Comparison of ENCODE assay signal across 8 cellular contexts in genomic region chr9:97411440-97411788, GRCh38. TPM values are rescaled to one million over a fixed set of nuclear protein-coding genes. Genes with fewer than 3 reads are reported as not detected.
A peak's percentile ranks its signal among the peaks of the same experiment; 100 is the strongest.
DNase-seq lines count a peak whose midpoint lies in the region; ATAC-seq and TF ChIP-seq lines count a peak whose summit lies in the region.

No MANE protein-coding gene starts in this region.

- WGBS in heart left ventricle, 4 donors: 25 to 30% (median 27%) methylated on average over 3 of the region's 3 CpGs
- WGBS in urinary bladder: 21% methylated on average over 3 of the region's 3 CpGs

- peaks cover 28% of the 10 kb centered on the region for H3K4me1 Mint-ChIP-seq in activated CD4-positive, alpha-beta memory T cell treated with anti-CD3 and anti-CD28 coated beads, Interleukin-2, amount 10 ng/mL, durations not matched to agents 7 days and 5 days

- peaks cover 38% of the 10 kb centered on the region for H3K27me3 Mint-ChIP-seq in activated CD4-positive, alpha-beta memory T cell treated with anti-CD3 and anti-CD28 coated beads, Interleukin-2, amount 10 ng/mL, durations not matched to agents 7 days and 5 days

- TF ChIP-seq CTCF in heart left ventricle (IDR thresholded peaks at IDR 0.05): no peak

- H3K36me3 Mint-ChIP-seq in activated CD4-positive, alpha-beta memory T cell treated with anti-CD3 and anti-CD28 coated beads, Interleukin-2, amount 10 ng/mL, durations not matched to agents 7 days and 5 days (ENCODE audit: low read depth): peaks cover 14% of the 10 kb centered on the region

- CTCF ChIA-PET in activated CD4-positive, alpha-beta memory T cell treated with anti-CD3 and anti-CD28 coated beads, Interleukin-2, amount 10 ng/mL, durations not matched to agents 7 days and 5 days (lab: Charles Lee): interaction anchor here (0.8 to 2.0 kb wide), 11 partner anchors 10 to 553 kb away, joined by 3 to 9 read pairs (median 4); partner anchors contain the start of gene TMOD1

- H3K27ac ChIP-seq in heart left ventricle (peak overlapping the region in 9 of 12 donors; percentile 10 to 96 (median 87)), urinary bladder (ENCODE audit: low read depth) (no peak overlapping the region)

- H3K36me3 ChIP-seq in heart left ventricle: no peaks in the 10 kb centered on the region
- H3K36me3 ChIP-seq in urinary bladder (ENCODE audit: insufficient read depth): no peaks in the 10 kb centered on the region

- intact Hi-C loops in heart left ventricle (cut with DNase I): loop anchor here in 8 of 10 donors (2.0 to 5.0 kb wide), 5 partner anchors 186 to 206 kb away; no protein-coding TSS in a partner anchor
- intact Hi-C loops in cardiac septum (cut with DNase I): loop anchor here (5.0 kb wide), 3 partner anchors 91 to 201 kb away; partner anchors contain the start of gene TMOD1
- intact Hi-C loops in head of caudate nucleus (cut with DNase I): loop anchor here (10.0 kb wide), 1 partner anchor 203 kb away; no protein-coding TSS in a partner anchor

- H3K9me3 ChIP-seq in heart left ventricle: no peaks in the 10 kb centered on the region

- peak overlapping the region; percentile 68 for H3K27ac Mint-ChIP-seq in activated CD4-positive, alpha-beta memory T cell treated with anti-CD3 and anti-CD28 coated beads, Interleukin-2, amount 10 ng/mL, durations not matched to agents 7 days and 5 days

- POLR2A ChIA-PET in activated CD4-positive, alpha-beta memory T cell treated with anti-CD3 and anti-CD28 coated beads, Interleukin-2, amount 10 ng/mL, durations not matched to agents 7 days and 5 days (lab: Charles Lee): interaction anchor here (2.0 kb wide), 1 partner anchor 222 kb away, joined by 14 read pairs; the partner anchor contains the start of genes NCBP1 and TSTD2

- peak in 1 of 4 donors; percentile 11 for ATAC-seq in heart left ventricle
- ATAC-seq in GM19035 (IDR thresholded peaks at IDR 0.05; ENCODE audit: unreplicated experiment): no peak

- no peak for TF ChIP-seq POLR2A in heart left ventricle (IDR thresholded peaks at IDR 0.05)

- H3K4me1 ChIP-seq in heart left ventricle (peaks cover 0 to 22% (median 11%) of the 10 kb centered on the region in 12 donors), urinary bladder (ENCODE audit: insufficient read depth) (no peaks in the 10 kb centered on the region)

- H3K4me3 ChIP-seq in heart left ventricle: peak overlapping the region; percentile 64 to 100 (median 94)
- H3K4me3 ChIP-seq in urinary bladder (ENCODE audit: low read depth, low read length): peak overlapping the region; percentile 100

- H3K4me3 Mint-ChIP-seq in activated CD4-positive, alpha-beta memory T cell treated with anti-CD3 and anti-CD28 coated beads, Interleukin-2, amount 10 ng/mL, durations not matched to agents 7 days and 5 days: peak overlapping the region; percentile 84

- DNase-seq in heart left ventricle: no peak
- DNase-seq in cardiac septum (ENCODE audit: low spot score): no peak
- DNase-seq in activated CD4-positive, alpha-beta memory T cell treated with anti-CD3 and anti-CD28 coated beads, Interleukin-2, amount 10 ng/mL, durations not matched to agents 7 days and 5 days: no peak
- peak; percentile 43 for DNase-seq in kidney glomerular epithelial cell (lab: John Stamatoyannopoulos, UW)
- DNase-seq in head of caudate nucleus: no peak
- no peak for DNase-seq in NCI-H524 treated with DMSO at 0.1 percent for 48 hours (lab: John Stamatoyannopoulos, UW)

- H3K9me3 Mint-ChIP-seq in activated CD4-positive, alpha-beta memory T cell treated with anti-CD3 and anti-CD28 coated beads, Interleukin-2, amount 10 ng/mL, durations not matched to agents 7 days and 5 days: no peaks in the 10 kb centered on the region

- H3K27me3 ChIP-seq in heart left ventricle: peaks cover 0 to 3% (median 0%) of the 10 kb centered on the region in 9 donors

RNA-seq across cellular contexts. Expression of gene TDRD7, which starts 0.5 kb away (rescaled TPM):
- 10 to 100 TPM in 2 of 9 donors, 1 to 10 TPM in 7; 4.9 to 15.3 (median 9.3) TPM for total RNA-seq in heart left ventricle
- polyA plus RNA-seq in heart left ventricle: 1 to 10 TPM; 3.0 to 6.8 TPM
- 8.8 TPM for total RNA-seq in cardiac septum
- total RNA-seq in activated CD4-positive, alpha-beta memory T cell treated with anti-CD3 and anti-CD28 coated beads, Interleukin-2, amount 10 ng/mL, durations not matched to agents 7 days and 5 days: 10 to 100 TPM; 19.4 to 19.8 TPM
- total RNA-seq in urinary bladder: 9.8 TPM
- polyA plus RNA-seq in urinary bladder: 8.7 TPM
